17 cellular contexts compared by ENCODE assay signal in genomic region chr12:28536088-28536487, GRCh38.
DNase-seq lines count a peak whose midpoint lies in the region; ATAC-seq, FAIRE-seq and TF ChIP-seq lines count a peak whose summit lies in the region.
"Had no signal": no experiment of that assay in that cellular context is flagged by ENCODE, and none has a peak within 500 bp of the region (broad histone marks: within the 10 kb centered on the region; RNA-seq: fewer than 3 reads in every experiment).

No MANE protein-coding gene starts in this region.

- no peak overlapping the region for H3K4me2 ChIP-seq in mammary epithelial cell (ENCODE audit: insufficient read depth, low read depth, low read length)
- H3K4me2 ChIP-seq: hepatocyte had no signal

- H3K9me3 ChIP-seq in mammary epithelial cell (replicated peaks; ENCODE audit: insufficient read depth, low read length) (peaks cover 3% of the 10 kb centered on the region), mucosa of descending colon (no peaks in the 10 kb centered on the region)
- H3K9me3 ChIP-seq: lower lobe of right lung had no signal

- WGBS in mammary epithelial cell (ENCODE audit: low coverage, missing lambda C conversion rate): 15% methylated on average over 2 of the region's 2 CpGs

- TF ChIP-seq CTCF in mammary epithelial cell (conservative IDR thresholded peaks at IDR 0.05 in 1 of 2, IDR thresholded peaks at IDR 0.05 in 1 of 2; ENCODE audit: extremely low read depth in 1 of 2, insufficient read depth in 1 of 2, low read depth in 1 of 2, low read length in 2 of 2) (no peak), mucosa of descending colon (IDR thresholded peaks at IDR 0.05) (no peak)

- H2AFZ ChIP-seq in mammary epithelial cell (ENCODE audit: low read depth, low read length): no peak overlapping the region
- H2AFZ ChIP-seq: hepatocyte had no signal

- DNase-seq in GM04504 (ENCODE audit: low read depth) (peak; percentile 47), NOMO-1 (lab: John Stamatoyannopoulos, UW; ENCODE audit: unreplicated experiment in 2 of 2) (peak; percentile 77 to 84), mammary epithelial cell (peak; percentile 52), skeletal muscle cell (ENCODE audit: low read depth) (peak; percentile 47), GM12892 (ENCODE audit: insufficient read length) (no peak), NAMALWA (ENCODE audit: low spot score) (no peak), mucosa of descending colon (no peak)
- DNase-seq: activated B cell treated with CpG ODN at 0.5 μM for 24 hours; activated effector memory CD4-positive, alpha-beta T cell treated with anti-CD3 and anti-CD28 coated beads, Interleukin-2, amount 50 U/mL, for 16 hours; DMS153; Kasumi-1; lower lobe of right lung; NCI-H446; posterior cingulate gyrus had no signal

- ATAC-seq in mucosa of descending colon: no peak
- ATAC-seq: lower lobe of right lung, Right ventricle myocardium inferior had no signal

- H3K4me1 ChIP-seq in mammary epithelial cell (ENCODE audit: insufficient read depth, low read length): peaks cover 9% of the 10 kb centered on the region
- H3K4me1 ChIP-seq in mucosa of descending colon (ENCODE audit: low read depth): no peaks in the 10 kb centered on the region
- H3K4me1 ChIP-seq: lower lobe of right lung had no signal

- H3K79me2 ChIP-seq in mammary epithelial cell (ENCODE audit: insufficient read depth, low read length): no peaks in the 10 kb centered on the region
- H3K79me2 ChIP-seq: hepatocyte had no signal

- in situ Hi-C loops in mammary epithelial cell (cut with MboI; ENCODE audit: low sequenced_read_pairs in 2 of 2): no loop called here

- TF ChIP-seq POLR2A in GM12892 (IDR thresholded peaks at IDR 0.05; ENCODE audit: low read depth, low read length): no peak

- H3K27ac ChIP-seq in mammary epithelial cell (ENCODE audit: insufficient read depth, low read depth, low read length): no peak overlapping the region
- H3K27ac ChIP-seq: hepatocyte, lower lobe of right lung had no signal

- no peaks in the 10 kb centered on the region for H3K27me3 ChIP-seq in mammary epithelial cell (ENCODE audit: insufficient read depth, low read length)
- H3K27me3 ChIP-seq: hepatocyte had no signal

- FAIRE-seq in GM12892 (lab: Jason Lieb, UNC): no peak
- FAIRE-seq: GM18507 had no signal

- no peaks in the 10 kb centered on the region for H3K36me3 ChIP-seq in mammary epithelial cell (ENCODE audit: insufficient read depth, low read length)
- no peaks in the 10 kb centered on the region for H3K36me3 ChIP-seq in mucosa of descending colon (ENCODE audit: low read depth)
- H3K36me3 ChIP-seq: lower lobe of right lung had no signal

- no TSS peak for BruUV-seq in mammary epithelial cell (replicated peaks; lab: Mats Ljungman, UMichigan)

- no peak overlapping the region for H3K9ac ChIP-seq in mammary epithelial cell (ENCODE audit: insufficient read depth, low read length)

- dilution Hi-C loops in mammary epithelial cell (cut with HindIII; ENCODE audit: low sequenced_read_pairs): no loop called here

- H3K4me3 ChIP-seq in mammary epithelial cell (replicated peaks in 1 of 3; ENCODE audit: insufficient read depth in 1 of 3, low read depth in 2 of 3, low read length in 3 of 3) (no peak overlapping the region), skeletal muscle cell (ENCODE audit: low read depth, low read length) (no peak overlapping the region), mucosa of descending colon (no peak overlapping the region)
- H3K4me3 ChIP-seq: hepatocyte, lower lobe of right lung had no signal

- no peaks in the 10 kb centered on the region for H4K20me1 ChIP-seq in mammary epithelial cell (ENCODE audit: insufficient read depth, low read length)

- intact Hi-C loops in mammary epithelial cell (cut with micrococcal nuclease) (no loop called here), mucosa of descending colon (cut with DNase I, micrococcal nuclease) (no loop called here)

- CTCF ChIA-PET in mammary epithelial cell (lab: Charles Lee; ENCODE audit: low non-redundant PET): no interaction called here

Comparison
In these comparisons a context has a peak if more than half of its experiments do, and no peak if none do; other contexts are left out.
1. DNase-seq: peak in GM04504 (single experiment), NOMO-1 (2 of 2), mammary epithelial cell (single experiment) and skeletal muscle cell (single experiment); none in GM12892 (single experiment), NAMALWA (single experiment) and mucosa of descending colon (0 of 3).